8 cellular contexts compared by ENCODE assay signal in genomic region chr11:119121008-119121810, GRCh38. TPM values are rescaled to one million over a fixed set of nuclear protein-coding genes. Genes with fewer than 3 reads are reported as not detected.
DNase-seq lines count a peak whose midpoint lies in the region; ATAC-seq lines count a peak whose summit lies in the region.

Gene HINFP (plus strand): TSS chr11:119121580. CDS start chr11:119126945, 5,365 bp downstream.

- peak within 1 kb of the TSS; percentile 91 to 98 (median 96) for H3K4me3 Mint-ChIP-seq in IgD-negative memory B cell

- peak; percentile 95 for DNase-seq in DMS 273 treated with DMSO at 0.1 percent for 48 hours (lab: John Stamatoyannopoulos, UW)
- DNase-seq in OCI-M2 (lab: John Stamatoyannopoulos, UW; ENCODE audit: unreplicated experiment) = peak; percentile 83
- peak; percentile 100 for DNase-seq in activated T-cell treated with anti-CD3 and anti-CD28 coated beads for 4 hours
- peak; percentile 99 for DNase-seq in epidermal melanocyte (ENCODE audit: insufficient read length, low spot score)
- peak; percentile 99 for DNase-seq in middle frontal gyrus (ENCODE audit: extremely low spot score, low spot score)
- peak; percentile 100 for DNase-seq in stimulated activated CD8-positive, alpha-beta memory T cell treated with anti-CD3 and anti-CD28 coated beads, Interleukin-2, amount 100 ng/mL, for 48 hours (ENCODE audit: low read depth in 2 of 2)

- H3K27ac Mint-ChIP-seq in IgD-negative memory B cell = peak within 1 kb of the TSS; percentile 90 to 98 (median 94)

- peaks cover 3% of the 10 kb centered on the region for H3K36me3 Mint-ChIP-seq in IgD-negative memory B cell

- H3K27me3 Mint-ChIP-seq in IgD-negative memory B cell = no peaks in the 10 kb centered on the region

- ATAC-seq in GM21529 (IDR thresholded peaks at IDR 0.05; ENCODE audit: unreplicated experiment) = peak; percentile 97

- peaks cover 21 to 22% (median 22%) of the 10 kb centered on the region in 3 donors for H3K4me1 Mint-ChIP-seq in IgD-negative memory B cell

- H3K9me3 Mint-ChIP-seq in IgD-negative memory B cell = no peaks in the 10 kb centered on the region

RNA-seq across cellular contexts. Expression of gene HINFP, which starts in this region (rescaled TPM):
- polyA plus RNA-seq in IgD-negative memory B cell = 12.9 TPM

Comparison
In these comparisons a context has a peak if more than half of its experiments do, and no peak if none do; other contexts are left out.
1. Peak in every context shown above with its lines: DNase-seq and ATAC-seq.